Comparison of ENCODE assay signal across 24 cellular contexts in the genomic region with DNA sequence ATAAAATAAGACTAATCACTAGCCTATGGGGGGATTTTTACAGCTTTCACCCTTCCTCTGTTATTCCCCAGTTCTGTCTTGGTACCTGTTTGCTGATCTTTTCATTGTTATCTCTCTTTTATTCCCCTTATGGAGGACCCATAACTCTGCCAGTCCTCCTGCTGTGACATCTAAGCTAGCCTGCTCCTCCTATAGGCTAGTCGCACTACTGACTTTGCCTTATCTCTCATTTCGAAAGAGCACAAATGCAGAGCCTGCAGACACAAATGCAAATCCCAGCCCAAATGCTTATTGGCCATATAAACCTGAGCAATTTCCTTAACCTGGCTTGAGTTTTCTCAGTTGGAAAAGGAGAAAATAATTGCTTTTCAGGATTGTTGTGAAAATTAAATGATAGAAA. TPM values are rescaled to one million over a fixed set of nuclear protein-coding genes. Genes with fewer than 3 reads are reported as not detected.
A peak's percentile ranks its signal among the peaks of the same experiment; 100 is the strongest.
DNase-seq lines count a peak whose midpoint lies in the region; ATAC-seq and TF ChIP-seq lines count a peak whose summit lies in the region.
"Had no signal": no experiment of that assay in that cellular context is flagged by ENCODE, and none has a peak within 500 bp of the region (broad histone marks: within the 10 kb centered on the region; RNA-seq: fewer than 3 reads in every experiment).

No MANE protein-coding gene starts in this region.

- H3K9ac ChIP-seq in endodermal cell (ENCODE audit: extremely low read depth, low read length, poor library complexity, severe bottlenecking) (no peak overlapping the region), mesendoderm (ENCODE audit: low read length) (no peak overlapping the region)

- DNase-seq in GM23338 (ENCODE audit: low spot score) = peak; percentile 49
- DNase-seq in NCI-H146 (lab: John Stamatoyannopoulos, UW) = peak; percentile 26
- peak; percentile 51 for DNase-seq in endodermal cell
- DNase-seq in mesendoderm = peak; percentile 68
- no peak for DNase-seq in MCF 10A (ENCODE audit: unreplicated experiment)
- DNase-seq: 8988T; C1 segment of cervical spinal cord; CD4-positive, CD25-positive, alpha-beta regulatory T cell; CD8-positive, alpha-beta memory T cell; COR-L47; DMS 273 treated with DMSO at 0.1 percent for 48 hours; DND-41; EL; GOT3; H7; KBM-7 had no signal

- no peak overlapping the region for H4K8ac ChIP-seq in mesendoderm (ENCODE audit: low read depth, low read length)

- H3K27ac Mint-ChIP-seq in GM23338 (no peak overlapping the region), endodermal cell (no peak overlapping the region), MCF 10A (ENCODE audit: low read depth, unreplicated experiment) (no peak overlapping the region)
- H3K27ac Mint-ChIP-seq: B cell; CD4-positive, CD25-positive, alpha-beta regulatory T cell; CD8-positive, alpha-beta memory T cell; IgD-negative memory B cell had no signal

- H3K27me3 Mint-ChIP-seq in GM23338 (ENCODE audit: insufficient read depth, low read depth, poor library complexity) (no peaks in the 10 kb centered on the region), endodermal cell (ENCODE audit: insufficient read depth) (no peaks in the 10 kb centered on the region), MCF 10A (ENCODE audit: insufficient read depth, unreplicated experiment) (peaks cover 6% of the 10 kb centered on the region)
- H3K27me3 Mint-ChIP-seq: B cell; CD4-positive, CD25-positive, alpha-beta regulatory T cell; IgD-negative memory B cell had no signal

- POLR2A ChIA-PET in MCF 10A (lab: Yijun Ruan, JAX) = no interaction called here

- no peak overlapping the region for H2AK5ac ChIP-seq in mesendoderm (ENCODE audit: low read length)

- peak in 1 of 2 experiments; percentile 29; a peak in 2 of 4 replicates for TF ChIP-seq CTCF in GM23338 (conservative IDR thresholded peaks at IDR 0.05; ENCODE audit: low read depth in 2 of 2)
- TF ChIP-seq CTCF in endodermal cell (conservative IDR thresholded peaks at IDR 0.05) = peak; percentile 17
- TF ChIP-seq CTCF in MCF 10A (IDR thresholded peaks at IDR 0.05; ENCODE audit: unreplicated experiment) = no peak

- H3K9me2 ChIP-seq in GM23338 (ENCODE audit: insufficient read depth) = peaks cover 2% of the 10 kb centered on the region; the same call in 1 of the 2 replicates

- no peaks in the 10 kb centered on the region for H3K27me3 ChIP-seq in GM23338 (ENCODE audit: insufficient read depth)
- no peaks in the 10 kb centered on the region for H3K27me3 ChIP-seq in endodermal cell (ENCODE audit: control insufficient read depth, insufficient read depth, low read length, poor library complexity, severe bottlenecking)
- H3K27me3 ChIP-seq in mesendoderm (ENCODE audit: insufficient read depth, low read length, poor library complexity) = no peaks in the 10 kb centered on the region

- H3K56ac ChIP-seq in mesendoderm (ENCODE audit: low read length) = no peak overlapping the region

- H4K20me1 ChIP-seq in GM23338 (replicated peaks; ENCODE audit: insufficient read depth) = no peaks in the 10 kb centered on the region

- no peaks in the 10 kb centered on the region for H3K9me3 ChIP-seq in endodermal cell (ENCODE audit: control insufficient read depth, low read length)

- no peak overlapping the region for H4K5ac ChIP-seq in mesendoderm (ENCODE audit: low read length)

- ATAC-seq in GM23338 (peak; percentile 89), HG03520 (IDR thresholded peaks at IDR 0.05; ENCODE audit: unreplicated experiment) (no peak), GM19035 (IDR thresholded peaks at IDR 0.05; ENCODE audit: unreplicated experiment) (no peak), GM18498 (IDR thresholded peaks at IDR 0.05; ENCODE audit: unreplicated experiment) (no peak)
- ATAC-seq: GM12878, HepG2 had no signal

- no peak overlapping the region for H2BK15ac ChIP-seq in mesendoderm (replicated peaks; ENCODE audit: low read depth)

- no peak overlapping the region for H2AFZ ChIP-seq in GM23338

- H3K4me1 Mint-ChIP-seq in GM23338 = peaks cover 19% of the 10 kb centered on the region; the same call in 2 of the 3 replicates
- peaks cover 25% of the 10 kb centered on the region for H3K4me1 Mint-ChIP-seq in endodermal cell
- H3K4me1 Mint-ChIP-seq in MCF 10A (ENCODE audit: insufficient read depth, unreplicated experiment) = no peaks in the 10 kb centered on the region
- H3K4me1 Mint-ChIP-seq: B cell; CD4-positive, CD25-positive, alpha-beta regulatory T cell; CD8-positive, alpha-beta memory T cell; IgD-negative memory B cell had no signal

- CTCF ChIA-PET in MCF 10A (lab: Yijun Ruan, JAX) = interaction anchor here (0.8 to 1.7 kb wide), 3 partner anchors 7 to 114 kb away, joined by 3 to 10 read pairs (median 3); no protein-coding TSS in a partner anchor

- intact Hi-C loops in MCF 10A (cut with micrococcal nuclease) = no loop called here

- no peak overlapping the region for H3K4ac ChIP-seq in mesendoderm (ENCODE audit: low read depth, low read length)

- no peak overlapping the region for H3K18ac ChIP-seq in mesendoderm (ENCODE audit: low read length)

- no peak overlapping the region for H3K4me3 Mint-ChIP-seq in GM23338
- no peak overlapping the region for H3K4me3 Mint-ChIP-seq in endodermal cell
- no peak overlapping the region for H3K4me3 Mint-ChIP-seq in MCF 10A (ENCODE audit: unreplicated experiment)
- H3K4me3 Mint-ChIP-seq: B cell; CD4-positive, CD25-positive, alpha-beta regulatory T cell; CD8-positive, alpha-beta memory T cell; IgD-negative memory B cell had no signal

- H2BK120ac ChIP-seq in mesendoderm (ENCODE audit: low read depth, low read length) = no peak overlapping the region

- H3K36me3 Mint-ChIP-seq in GM23338 (ENCODE audit: low read depth) (no peaks in the 10 kb centered on the region), endodermal cell (ENCODE audit: low read depth) (no peaks in the 10 kb centered on the region), MCF 10A (ENCODE audit: insufficient read depth, unreplicated experiment) (no peaks in the 10 kb centered on the region)
- H3K36me3 Mint-ChIP-seq: CD4-positive, CD25-positive, alpha-beta regulatory T cell; CD8-positive, alpha-beta memory T cell; IgD-negative memory B cell had no signal

- no TSS peak for BruUV-seq in MCF 10A (replicated peaks; lab: Mats Ljungman, UMichigan)

- WGBS in endodermal cell (ENCODE audit: insufficient coverage in 1 of 2, insufficient read length in 1 of 2), 2 experiments = 38 to 43% methylated on average over 2 of the region's 2 CpGs
- WGBS in mesendoderm (ENCODE audit: extremely low coverage, insufficient coverage, low lambda C conversion rate) = no CpG with 5 or more reads among the region's 2 CpGs

- H3K36me3 ChIP-seq in GM23338 (ENCODE audit: insufficient read depth) (no peaks in the 10 kb centered on the region), endodermal cell (ENCODE audit: control insufficient read depth, insufficient read depth, low read length) (no peaks in the 10 kb centered on the region), mesendoderm (ENCODE audit: control insufficient read depth, insufficient read depth, low read length) (no peaks in the 10 kb centered on the region)

- H3K79me2 ChIP-seq in GM23338 (replicated peaks; ENCODE audit: insufficient read depth) (no peaks in the 10 kb centered on the region), mesendoderm (ENCODE audit: control insufficient read depth, insufficient read depth, low read length) (no peaks in the 10 kb centered on the region)

- no peak overlapping the region for H3K23ac ChIP-seq in mesendoderm (ENCODE audit: low read length)

- H2BK5ac ChIP-seq in mesendoderm (ENCODE audit: low read length) = no peak overlapping the region

- H3K27ac ChIP-seq in GM23338 (ENCODE audit: low read depth) (no peak overlapping the region), endodermal cell (ENCODE audit: low read depth, low read length) (no peak overlapping the region), mesendoderm (ENCODE audit: low read depth, low read length) (no peak overlapping the region)

- no peaks in the 10 kb centered on the region for H3F3A ChIP-seq in GM23338 (replicated peaks; ENCODE audit: low read depth)

- H3K9me3 Mint-ChIP-seq in GM23338 = no peaks in the 10 kb centered on the region
- H3K9me3 Mint-ChIP-seq in endodermal cell = no peaks in the 10 kb centered on the region
- no peaks in the 10 kb centered on the region for H3K9me3 Mint-ChIP-seq in MCF 10A (ENCODE audit: unreplicated experiment)
- H3K9me3 Mint-ChIP-seq: CD8-positive, alpha-beta memory T cell; IgD-negative memory B cell had no signal

- no peak overlapping the region for H3K4me3 ChIP-seq in GM23338
- H3K4me3 ChIP-seq in endodermal cell (ENCODE audit: low read length) = no peak overlapping the region
- no peak overlapping the region for H3K4me3 ChIP-seq in mesendoderm (ENCODE audit: low read length)
- H3K4me3 ChIP-seq: GM12878 had no signal

- H3K79me1 ChIP-seq in mesendoderm (ENCODE audit: low read length) = no peaks in the 10 kb centered on the region

- H3K4me2 ChIP-seq in GM23338 (no peak overlapping the region), mesendoderm (ENCODE audit: low read length) (no peak overlapping the region)

- H3K4me1 ChIP-seq in GM23338 (ENCODE audit: insufficient read depth) (no peaks in the 10 kb centered on the region), endodermal cell (ENCODE audit: control insufficient read depth, insufficient read depth, low read length) (peaks cover 3% of the 10 kb centered on the region), mesendoderm (ENCODE audit: control insufficient read depth, low read depth, low read length) (peaks cover 4% of the 10 kb centered on the region)

TF ChIP-seq in GM23338, 12 proteins besides CTCF, POLR2A, EP300 and RAD21:
- TF ChIP-seq JUNB (IDR thresholded peaks at IDR 0.05; ENCODE audit: unreplicated experiment) = no peak
- no peak for TF ChIP-seq ZNF114 (CRISPR knock-in tag; IDR thresholded peaks at IDR 0.05)

RNA-seq across cellular contexts. Expression of a gene that starts 59.1 kb away (rescaled TPM):
- 5.0 and 7.3 TPM in 2 replicates for total RNA-seq in GM23338 (2014; rRNA removed; shearing (Covaris generic))
- 3.4 and 4.2 TPM in 2 replicates for polyA plus RNA-seq in GM23338 (2016; fragmentation: Nextera tagmentation; extraction: Ambion mirVana)
- total RNA-seq in endodermal cell (1 to 10 TPM; 2.8 to 3.9 TPM), MCF 10A (2022) (0.21 and 0.39 TPM in 2 replicates)
- 3.8 TPM for polyA plus RNA-seq in endodermal cell (2013, experiment 1 of 2)
- 3.6 TPM for polyA plus RNA-seq in endodermal cell (2013, experiment 2 of 2)
- 2.7 TPM for polyA plus RNA-seq in mesendoderm (2013, experiment 1 of 2)
- polyA plus RNA-seq in mesendoderm (2013, experiment 2 of 2) = 2.0 TPM
- total RNA-seq: G401, HepG2 had no signal
- polyA plus RNA-seq: HepG2 had no signal
